In the genomic region with DNA sequence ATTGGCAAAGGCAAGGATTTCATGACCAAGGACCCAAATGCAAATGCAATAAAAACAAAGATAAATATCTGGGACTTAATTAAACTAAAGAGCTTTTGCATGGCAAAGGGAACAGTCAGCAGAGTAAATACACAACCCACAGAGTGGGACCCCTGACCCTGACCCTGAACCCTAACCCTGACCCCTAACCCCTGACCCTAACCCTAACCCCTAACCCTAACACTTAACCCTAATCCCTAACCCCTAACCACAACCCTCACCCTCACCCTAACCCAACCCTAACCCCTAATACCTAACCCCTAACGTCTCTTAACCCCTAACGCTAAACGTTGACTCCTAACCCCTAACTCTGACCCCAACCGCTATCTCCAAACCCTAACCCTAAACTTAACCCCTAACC, we compare ENCODE assay signal across 7 cellular contexts.
A peak's percentile ranks its signal among the peaks of the same experiment; 100 is the strongest.
DNase-seq lines count a peak whose midpoint lies in the region; ATAC-seq, FAIRE-seq and TF ChIP-seq lines count a peak whose summit lies in the region.
"Not testable (repeated sequence)": the region's sequence is repeated elsewhere in the genome, so short reads cannot be mapped to it uniquely, and the experiment has no call there.

No MANE protein-coding gene starts in this region.

- not testable (repeated sequence) for TF ChIP-seq POLR2A in K562 (conservative IDR thresholded peaks at IDR 0.05); suprapubic skin (IDR thresholded peaks at IDR 0.05)

- TF ChIP-seq CTCF in GM23338 (conservative IDR thresholded peaks at IDR 0.05; ENCODE audit: low read depth in 2 of 2); SK-N-SH (IDR thresholded peaks at IDR 0.05); K562 (IDR thresholded peaks at IDR 0.05 in 2 of 3, conservative IDR thresholded peaks at IDR 0.05 in 1 of 3; ENCODE audit: insufficient read depth in 2 of 3, low read depth in 1 of 3, low read length in 3 of 3); parathyroid adenoma (IDR thresholded peaks at IDR 0.05); suprapubic skin (IDR thresholded peaks at IDR 0.05): not testable (repeated sequence)

- CTCF ChIA-PET in SK-N-SH (lab: Yijun Ruan, JAX); K562 (lab: Yijun Ruan, JAX; ENCODE audit: low intra/inter-chr PET ratio): not testable (repeated sequence)

- H3K9me2 ChIP-seq in GM23338 (ENCODE audit: insufficient read depth); SK-N-SH: not testable (repeated sequence)

- not testable (repeated sequence) for FAIRE-seq in K562 (lab: Jason Lieb, UNC)

- H3K27ac ChIP-seq in GM23338 (ENCODE audit: low read depth); HUES48 (ENCODE audit: low read depth, low read length); SK-N-SH (ENCODE audit: low read depth in 2 of 2, low read length in 1 of 2); K562 (ENCODE audit: extremely low read depth, low read depth, low read length); iPS-18a (ENCODE audit: low read length); parathyroid adenoma; suprapubic skin: not testable (repeated sequence)

- not testable (repeated sequence) for H2AFZ ChIP-seq in GM23338; K562 (ENCODE audit: low read depth, low read length)
- H2AFZ ChIP-seq in SK-N-SH (ENCODE audit: low read depth) (peak overlapping the region; percentile 83; the same call in 1 of the 2 replicates), parathyroid adenoma (peak overlapping the region; percentile 98)

- not testable (repeated sequence) for BruUV-seq in K562 (replicated peaks; lab: Mats Ljungman, UMichigan)

- H3K27ac Mint-ChIP-seq in GM23338, result not testable (repeated sequence)

- H3K27me3 Mint-ChIP-seq in GM23338 (ENCODE audit: insufficient read depth, low read depth, poor library complexity), result peaks cover 22% of the 10 kb centered on the region

- not testable (repeated sequence) for H3K36me3 Mint-ChIP-seq in GM23338 (ENCODE audit: low read depth)

- not testable (repeated sequence) for H3F3A ChIP-seq in GM23338 (replicated peaks; ENCODE audit: low read depth); SK-N-SH (replicated peaks; ENCODE audit: insufficient read depth)

- H3K4me3 ChIP-seq in GM23338 (peak overlapping the region; percentile 60), HUES48 (ENCODE audit: low read depth, low read length) (peak overlapping the region; percentile 44; the same call in 1 of the 2 replicates), SK-N-SH (ENCODE audit: low read depth in 2 of 2, low read length in 1 of 2) (peak overlapping the region; percentile 47 to 58; a peak in 3 of 4 replicates), iPS-18a (ENCODE audit: low read length) (peak overlapping the region; percentile 57), suprapubic skin (peak overlapping the region; percentile 54)
- not testable (repeated sequence) for H3K4me3 ChIP-seq in K562; parathyroid adenoma (ENCODE audit: low read depth, low read length)

- H3K9me3 ChIP-seq in HUES48 (ENCODE audit: control insufficient read depth, insufficient read depth, low read length); SK-N-SH; K562 (replicated peaks; ENCODE audit: control insufficient read depth, insufficient read depth, low read depth, low read length); iPS-18a (ENCODE audit: control insufficient read depth, low read depth, low read length); parathyroid adenoma (ENCODE audit: control insufficient read depth, low read length); suprapubic skin: not testable (repeated sequence)

- not testable (repeated sequence) for TF ChIP-seq RAD21 in SK-N-SH (IDR thresholded peaks at IDR 0.05; ENCODE audit: low read length); K562 (CRISPR knock-in tag; conservative IDR thresholded peaks at IDR 0.05 in 1 of 2, IDR thresholded peaks at IDR 0.05 in 1 of 2)

- not testable (repeated sequence) for H3K9me1 ChIP-seq in K562 (ENCODE audit: control insufficient read depth, insufficient read depth, low read length)

- H3K27me3 ChIP-seq in GM23338 (ENCODE audit: insufficient read depth), result peaks cover 64% of the 10 kb centered on the region
- peaks cover 10% of the 10 kb centered on the region for H3K27me3 ChIP-seq in HUES48 (ENCODE audit: control insufficient read depth, insufficient read depth, low read length)
- H3K27me3 ChIP-seq in SK-N-SH (ENCODE audit: insufficient read depth); K562 (ENCODE audit: control insufficient read depth in 2 of 2, insufficient read depth in 2 of 2, low read length in 2 of 2); parathyroid adenoma (ENCODE audit: control insufficient read depth, insufficient read depth, low read length); suprapubic skin: not testable (repeated sequence)
- H3K27me3 ChIP-seq in iPS-18a (ENCODE audit: control insufficient read depth, insufficient read depth, low read length), result peaks cover 35% of the 10 kb centered on the region

- peak overlapping the region; percentile 81; the same call in 1 of the 2 replicates for H3K4me2 ChIP-seq in GM23338
- H3K4me2 ChIP-seq in SK-N-SH, result peak overlapping the region; percentile 81
- peak overlapping the region; percentile 49 for H3K4me2 ChIP-seq in K562 (ENCODE audit: insufficient read depth, low read length)
- not testable (repeated sequence) for H3K4me2 ChIP-seq in parathyroid adenoma (ENCODE audit: low read length)

- WGBS in SK-N-SH (ENCODE audit: low lambda C conversion rate), result 48% methylated on average over 4 of the region's 4 CpGs
- WGBS in K562 (ENCODE audit: insufficient coverage, low coverage, missing lambda C conversion rate), result 56% methylated on average over 4 of the region's 4 CpGs
- 83% methylated on average over 4 of the region's 4 CpGs for WGBS in suprapubic skin

- H3K9ac ChIP-seq in HUES48 (ENCODE audit: low read depth, low read length); SK-N-SH; K562 (ENCODE audit: insufficient read depth in 1 of 2, low read depth in 2 of 2, low read length in 2 of 2); iPS-18a (ENCODE audit: low read length); parathyroid adenoma: not testable (repeated sequence)

- not testable (repeated sequence) for H3K9me3 Mint-ChIP-seq in GM23338

- H3K36me3 ChIP-seq in GM23338 (ENCODE audit: insufficient read depth); HUES48 (ENCODE audit: control insufficient read depth, insufficient read depth, low read length); SK-N-SH (replicated peaks in 1 of 2; ENCODE audit: control insufficient read depth in 1 of 2, insufficient read depth in 2 of 2, low read length in 1 of 2); K562 (ENCODE audit: control insufficient read depth, insufficient read depth, low read length); iPS-18a (ENCODE audit: control insufficient read depth, low read depth, low read length); parathyroid adenoma (ENCODE audit: control insufficient read depth, insufficient read depth, low read length); suprapubic skin: not testable (repeated sequence)

- in situ Hi-C loops in K562 (cut with MboI), result not testable (repeated sequence)

- H3K4me1 Mint-ChIP-seq in GM23338, result not testable (repeated sequence)

- intact Hi-C loops in K562 (cut with micrococcal nuclease), result loop anchor here (10.0 kb wide), 3 partner anchors 80 to 300 kb away; no protein-coding TSS in a partner anchor

- POLR2A ChIA-PET in SK-N-SH (lab: Yijun Ruan, JAX); K562 (lab: Yijun Ruan, JAX): not testable (repeated sequence)

- H3K4me1 ChIP-seq in GM23338 (ENCODE audit: insufficient read depth); HUES48 (ENCODE audit: control insufficient read depth, insufficient read depth, low read length); SK-N-SH (ENCODE audit: control insufficient read depth in 1 of 2, insufficient read depth in 2 of 2, low read depth in 1 of 2, low read length in 1 of 2); iPS-18a (ENCODE audit: control insufficient read depth, low read depth, low read length); parathyroid adenoma: not testable (repeated sequence)
- H3K4me1 ChIP-seq in K562 (replicated peaks in 1 of 2; ENCODE audit: control insufficient read depth in 2 of 2, insufficient read depth in 2 of 2, low read length in 2 of 2) (peaks cover 0 to 15% of the 10 kb centered on the region in 2 experiments; a peak in 2 of 5 replicates), suprapubic skin (peaks cover 16% of the 10 kb centered on the region)

- not testable (repeated sequence) for H3K79me2 ChIP-seq in GM23338 (replicated peaks; ENCODE audit: insufficient read depth); SK-N-SH (ENCODE audit: insufficient read depth); K562 (ENCODE audit: control insufficient read depth, insufficient read depth, low read length); parathyroid adenoma

- DNase-seq in GM23338 (ENCODE audit: low spot score); SK-N-SH; K562 (ENCODE audit: extremely low read depth in 1 of 4, low spot score in 3 of 4); suprapubic skin (ENCODE audit: low spot score in 2 of 2): not testable (repeated sequence)

- not testable (repeated sequence) for H3K4me3 Mint-ChIP-seq in GM23338

- ATAC-seq in GM23338, K562: not testable (repeated sequence)

- TF ChIP-seq EP300 in SK-N-SH (IDR thresholded peaks at IDR 0.05; ENCODE audit: borderline replicate concordance in 1 of 2, low read depth in 1 of 2, low read length in 1 of 2); K562 (IDR thresholded peaks at IDR 0.05; ENCODE audit: low read length); suprapubic skin (IDR thresholded peaks at IDR 0.05): not testable (repeated sequence)

- H4K20me1 ChIP-seq in GM23338 (replicated peaks; ENCODE audit: insufficient read depth); SK-N-SH (ENCODE audit: insufficient read depth); K562 (replicated peaks; ENCODE audit: control insufficient read depth, insufficient read depth, low read length): not testable (repeated sequence)
